17 cellular contexts compared by ENCODE assay signal in the genomic region with DNA sequence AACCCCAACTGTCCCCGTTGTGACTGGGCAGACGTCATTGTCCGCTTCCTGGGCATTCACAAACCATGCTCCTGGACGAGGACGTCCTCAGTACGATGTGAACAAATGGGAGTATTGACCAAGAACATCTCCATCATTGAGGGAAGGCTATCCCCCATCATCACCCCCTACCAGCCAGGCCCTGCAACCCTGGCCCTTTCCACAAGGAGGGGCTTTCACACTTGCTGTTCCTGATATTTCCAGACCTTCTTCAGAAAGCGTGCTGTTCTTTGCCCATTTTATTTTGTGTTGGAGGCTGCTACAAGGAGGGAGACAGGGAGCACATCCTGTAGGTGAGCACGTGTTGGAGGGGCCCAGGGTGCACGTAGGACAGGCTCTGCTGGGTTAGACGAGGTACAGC.
DNase-seq lines count a peak whose midpoint lies in the region; ATAC-seq, FAIRE-seq and TF ChIP-seq lines count a peak whose summit lies in the region.
"Had no signal": no experiment of that assay in that cellular context is flagged by ENCODE, and none has a peak within 500 bp of the region (broad histone marks: within the 10 kb centered on the region; RNA-seq: fewer than 3 reads in every experiment).

No MANE protein-coding gene starts in this region.

- H3K9ac ChIP-seq in H1 (replicated peaks in 1 of 4; ENCODE audit: extremely low read depth in 1 of 4, low read depth in 3 of 4, low read length in 3 of 4): no peak overlapping the region
- no peak overlapping the region for H3K9ac ChIP-seq in PC-3 (ENCODE audit: low read length)
- H3K9ac ChIP-seq: KMS-11 had no signal

- H2AK5ac ChIP-seq in H1 (ENCODE audit: low read depth, low read length): no peak overlapping the region; the same call in 1 of the 2 replicates

- CTCF ChIA-PET in H1 (lab: Charles Lee; ENCODE audit: partially characterized antibody) (interaction anchor here (0.9 to 1.6 kb wide), 6 partner anchors 20 to 698 kb away, joined by 3 to 5 read pairs (median 3); no protein-coding TSS in a partner anchor), PC-3 (lab: Charles Lee) (no interaction called here)

- H2AFZ ChIP-seq in H1 (ENCODE audit: low read length) (0 out of 2 replicates have a peak overlapping the region, but pooled peaks have one; percentile 70), PC-3 (ENCODE audit: low read length) (no peak overlapping the region)

- H3K27me3 ChIP-seq in H7 (ENCODE audit: control insufficient read depth, insufficient read depth, low read length) (no peaks in the 10 kb centered on the region), H1 (replicated peaks in 1 of 4; ENCODE audit: control insufficient read depth in 3 of 4, extremely low read depth in 1 of 4, insufficient read depth in 3 of 4, low read length in 3 of 4) (no peaks in the 10 kb centered on the region), PC-3 (ENCODE audit: low read length) (no peaks in the 10 kb centered on the region)
- H3K27me3 ChIP-seq: BE2C had no signal

- no peaks in the 10 kb centered on the region for H3F3A ChIP-seq in PC-3 (ENCODE audit: low read length, unreplicated experiment)

- H3K23me2 ChIP-seq in H1 (ENCODE audit: low read depth, low read length): no peaks in the 10 kb centered on the region

- no peak overlapping the region for H4K5ac ChIP-seq in H1 (ENCODE audit: insufficient read length, low read depth, low read length)

- no peak overlapping the region for H3K18ac ChIP-seq in H1 (ENCODE audit: extremely low read depth, low read length)

- no peak for FAIRE-seq in H1 (lab: Jason Lieb, UNC)
- FAIRE-seq: A204.1, D721Med, H54 had no signal

- H3K4me2 ChIP-seq in H1 (ENCODE audit: insufficient read depth in 1 of 2, low read depth in 2 of 2, low read length in 2 of 2): no peak overlapping the region
- no peak overlapping the region for H3K4me2 ChIP-seq in PC-3 (ENCODE audit: low read length)
- H3K4me2 ChIP-seq: KMS-11 had no signal

- BruUV-seq in PC-3 (replicated peaks; lab: Mats Ljungman, UMichigan): no TSS peak

- intact Hi-C loops in PC-3 (cut with micrococcal nuclease): no loop called here

- TF ChIP-seq CTCF in H1 (IDR thresholded peaks at IDR 0.05; ENCODE audit: control extremely low read depth in 1 of 3, insufficient read depth in 1 of 3, low read depth in 1 of 3, low read length in 3 of 3) (peak; percentile 9 to 51 (median 50); a peak in 3 of 4 replicates), PC-3 (conservative IDR thresholded peaks at IDR 0.05; ENCODE audit: low read depth, low read length) (no peak)

- no peak overlapping the region for H3K23ac ChIP-seq in H1 (ENCODE audit: insufficient read length)

- H3K9me3 ChIP-seq in H1 (ENCODE audit: insufficient read depth in 2 of 2, low read depth in 1 of 2, low read length in 1 of 2) (no peaks in the 10 kb centered on the region; a peak in 1 of 4 replicates), PC-3 (ENCODE audit: low read length) (peaks cover 34% of the 10 kb centered on the region)
- H3K9me3 ChIP-seq: BE2C, Caco-2 had no signal

- H3K79me2 ChIP-seq in H1 (ENCODE audit: control insufficient read depth in 1 of 2, insufficient read depth in 2 of 2, low read length in 2 of 2) (no peaks in the 10 kb centered on the region), PC-3 (ENCODE audit: low read length) (no peaks in the 10 kb centered on the region)

- H2BK120ac ChIP-seq in H1 (replicated peaks; ENCODE audit: low read depth, low read length): no peak overlapping the region

- H2BK15ac ChIP-seq in H1 (ENCODE audit: low read length): no peak overlapping the region

- no peaks in the 10 kb centered on the region for H4K20me1 ChIP-seq in H1 (replicated peaks in 1 of 2; ENCODE audit: control insufficient read depth in 1 of 2, insufficient read depth in 2 of 2, low read length in 2 of 2)
- no peaks in the 10 kb centered on the region for H4K20me1 ChIP-seq in PC-3 (ENCODE audit: low read length)

- TF ChIP-seq EP300 in H1 (IDR thresholded peaks at IDR 0.05; ENCODE audit: borderline replicate concordance in 1 of 2, low read depth in 2 of 2, low read length in 2 of 2): no peak

- in situ Hi-C loops in KBM-7 (cut with MboI; ENCODE audit: low pct_unique_long_range_greater_than_20kb, low sequenced_read_pairs): no loop called here

- no peak overlapping the region for H3K56ac ChIP-seq in H1 (replicated peaks; ENCODE audit: insufficient read length, low read depth, low read length)

- H3K36me3 ChIP-seq in H7 (replicated peaks; ENCODE audit: control insufficient read depth, insufficient read depth, low read length) (no peaks in the 10 kb centered on the region; the same call in 1 of the 2 replicates), H1 (ENCODE audit: control insufficient read depth in 2 of 4, insufficient read depth in 4 of 4, low read length in 3 of 4) (no peaks in the 10 kb centered on the region), PC-3 (ENCODE audit: low read depth, low read length) (no peaks in the 10 kb centered on the region)
- H3K36me3 ChIP-seq: BE2C had no signal

- H4K8ac ChIP-seq in H1 (ENCODE audit: extremely low read depth, insufficient read depth, low read length): no peak overlapping the region

- no peaks in the 10 kb centered on the region for H3K9me2 ChIP-seq in PC-3 (replicated peaks; ENCODE audit: low read length)

- WGBS in H1 (ENCODE audit: extremely low coverage in 1 of 2, insufficient coverage in 1 of 2, insufficient read length in 1 of 2, insufficient replicate concordance in 2 of 2, low coverage in 1 of 2, low lambda C conversion rate in 2 of 2, missing lambda C conversion rate in 1 of 2), 2 experiments: 83% methylated on average over 10 of the region's 10 CpGs; no CpG with 5 or more reads in 1 of the 2 experiments

- no peak for TF ChIP-seq POLR2A in H1 (IDR thresholded peaks at IDR 0.05; ENCODE audit: control extremely low read depth in 1 of 2, low read depth in 2 of 2, low read length in 2 of 2)

- H3K14ac ChIP-seq in H1 (ENCODE audit: insufficient read length): no peak overlapping the region

- H3K4me1 ChIP-seq in H1 (replicated peaks in 1 of 4; ENCODE audit: control insufficient read depth in 3 of 4, insufficient read depth in 4 of 4, low read length in 3 of 4) (peaks cover 0 to 2% (median 0%) of the 10 kb centered on the region in 4 experiments; a peak in 1 of 7 replicates), PC-3 (ENCODE audit: insufficient read depth, low read length) (no peaks in the 10 kb centered on the region)
- H3K4me1 ChIP-seq: BE2C, Caco-2 had no signal

- no peak for ATAC-seq in PC-3

- POLR2A ChIA-PET in H1 (lab: Charles Lee; ENCODE audit: partially characterized antibody) (no interaction called here), PC-3 (lab: Charles Lee; ENCODE audit: unreplicated experiment) (no interaction called here)

- H2BK12ac ChIP-seq in H1 (ENCODE audit: low read depth, low read length): no peak overlapping the region

- peak; percentile 48 for DNase-seq in H7
- DNase-seq in H1 (ENCODE audit: low read depth in 1 of 2, low spot score in 2 of 2): no peak
- peak; percentile 50 for DNase-seq in iPS-NIHi7 (ENCODE audit: extremely low spot score)
- no peak for DNase-seq in GM19240 (ENCODE audit: insufficient read length, low spot score)
- no peak for DNase-seq in KBM-7
- DNase-seq in activated effector memory CD4-positive, alpha-beta T cell treated with anti-CD3 and anti-CD28 coated beads, Interleukin-2, amount 50 U/mL, for 16 hours: no peak
- no peak for DNase-seq in PC-3
- DNase-seq: ACHN; BE2C; C1 segment of cervical spinal cord; Caco-2; CD4-positive, alpha-beta T cell; GF-D8 had no signal

- H3K4ac ChIP-seq in H1 (replicated peaks; ENCODE audit: insufficient read length, low read depth, low read length): no peak overlapping the region

- H3K79me1 ChIP-seq in H1 (ENCODE audit: low read depth, low read length): no peaks in the 10 kb centered on the region

- H4K91ac ChIP-seq in H1 (replicated peaks; ENCODE audit: insufficient read length, low read length): no peak overlapping the region

- H3K4me3 ChIP-seq in H7 (ENCODE audit: insufficient read depth, low read depth, low read length) (no peak overlapping the region), H1 (ENCODE audit: extremely low read depth in 1 of 4, insufficient read depth in 2 of 4, low read depth in 3 of 4, low read length in 4 of 4) (no peak overlapping the region), PC-3 (ENCODE audit: low read length) (no peak overlapping the region)

- no peak overlapping the region for H2BK5ac ChIP-seq in H1 (ENCODE audit: low read depth, low read length)

- no peak overlapping the region for H2BK20ac ChIP-seq in H1 (ENCODE audit: low read length)

- peak; percentile 55 to 69 for TF ChIP-seq RAD21 in H1 (IDR thresholded peaks at IDR 0.05 in 1 of 2, conservative IDR thresholded peaks at IDR 0.05 in 1 of 2; ENCODE audit: low read depth in 2 of 2, low read length in 2 of 2)

- no peak overlapping the region for H3K27ac ChIP-seq in H1 (ENCODE audit: low read depth, low read length)
- H3K27ac ChIP-seq in PC-3 (ENCODE audit: low read length): no peak overlapping the region
- H3K27ac ChIP-seq: KMS-11 had no signal

TF ChIP-seq in H1, 55 proteins besides CTCF, POLR2A, EP300 and RAD21:
- TF ChIP-seq SIRT6 (IDR thresholded peaks at IDR 0.05; ENCODE audit: low read length) (no peak), CREB1 (IDR thresholded peaks at IDR 0.05) (no peak), SP1 (IDR thresholded peaks at IDR 0.05; ENCODE audit: low read depth, low read length) (no peak), CHD1 (IDR thresholded peaks at IDR 0.05; ENCODE audit: low read depth, low read length) (no peak)

Comparison
In these comparisons a context has a peak if more than half of its experiments do, and no peak if none do; other contexts are left out.
1. DNase-seq: peak in H7 (single experiment) and iPS-NIHi7 (single experiment); none in H1 (0 of 2), GM19240 (single experiment), KBM-7 (single experiment), activated effector memory CD4-positive, alpha-beta T cell treated with anti-CD3 and anti-CD28 coated beads, Interleukin-2, amount 50 U/mL, for 16 hours (single experiment) and PC-3 (single experiment).